8 cellular contexts compared by ENCODE assay signal in the genomic region with DNA sequence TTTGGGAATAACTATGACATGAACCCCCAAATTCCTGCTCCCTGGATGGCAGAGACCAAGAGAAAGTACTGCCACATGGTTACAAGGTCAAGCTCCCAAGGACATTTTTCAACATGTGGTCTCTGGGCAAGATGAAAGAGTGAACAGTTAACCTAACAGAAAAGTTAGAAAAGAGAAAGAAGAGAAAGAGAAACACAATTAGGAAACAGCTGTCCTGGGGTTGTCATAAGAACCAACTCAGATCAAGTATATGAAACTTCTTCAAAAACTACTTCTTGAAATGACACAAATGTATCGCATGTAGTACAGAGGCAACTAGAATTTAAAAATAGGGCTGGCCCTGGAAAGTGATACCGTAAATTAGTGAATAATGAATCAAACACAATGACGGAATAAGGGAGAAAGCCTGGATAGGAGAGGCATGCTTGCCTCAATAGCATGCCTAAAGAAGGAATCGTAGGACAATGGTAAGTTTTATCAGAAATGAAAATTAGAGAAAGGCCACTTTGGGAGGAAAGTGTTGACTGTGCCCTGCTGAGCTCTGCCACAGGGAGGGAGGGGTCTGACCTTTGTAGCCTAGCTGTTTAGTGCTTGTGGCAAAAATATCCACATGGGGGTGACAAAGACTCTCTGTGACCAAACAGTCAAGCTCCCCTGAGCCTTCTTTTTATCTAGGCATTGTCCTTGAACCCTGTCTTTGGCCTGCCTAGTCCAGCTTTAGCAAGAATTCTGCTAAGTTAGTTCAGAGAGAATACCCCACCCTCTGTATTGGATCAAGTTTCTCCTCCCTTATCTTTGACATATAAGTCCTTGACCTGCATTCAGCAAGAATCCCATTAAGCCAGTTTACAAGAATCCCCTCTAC. TPM values are rescaled to one million over a fixed set of nuclear protein-coding genes. Genes with fewer than 3 reads are reported as not detected.
DNase-seq lines count a peak whose midpoint lies in the region; ATAC-seq lines count a peak whose summit lies in the region.

No MANE protein-coding gene starts in this region.

- H3K27me3 Mint-ChIP-seq in activated CD4-positive, alpha-beta T cell treated with anti-CD3 and anti-CD28 coated beads, Interleukin-2, amount 10 ng/mL, durations not matched to agents 7 days and 5 days, result peaks cover 60% of the 10 kb centered on the region

- no peaks in the 10 kb centered on the region for H3K36me3 Mint-ChIP-seq in activated CD4-positive, alpha-beta T cell treated with anti-CD3 and anti-CD28 coated beads, Interleukin-2, amount 10 ng/mL, durations not matched to agents 7 days and 5 days (ENCODE audit: low read depth)

- H3K27ac Mint-ChIP-seq in activated CD4-positive, alpha-beta T cell treated with anti-CD3 and anti-CD28 coated beads, Interleukin-2, amount 10 ng/mL, durations not matched to agents 7 days and 5 days, result no peak overlapping the region

- H3K4me3 Mint-ChIP-seq in activated CD4-positive, alpha-beta T cell treated with anti-CD3 and anti-CD28 coated beads, Interleukin-2, amount 10 ng/mL, durations not matched to agents 7 days and 5 days, result no peak overlapping the region

- peak; percentile 22 for ATAC-seq in HG02642 (IDR thresholded peaks at IDR 0.05; ENCODE audit: poor library complexity, unreplicated experiment)
- ATAC-seq in HG02970 (IDR thresholded peaks at IDR 0.05; ENCODE audit: low FRiP score, unreplicated experiment), result no peak

- CTCF ChIA-PET in activated CD4-positive, alpha-beta T cell treated with anti-CD3 and anti-CD28 coated beads, Interleukin-2, amount 10 ng/mL, durations not matched to agents 7 days and 5 days (lab: Charles Lee), result interaction anchor here (0.9 to 1.4 kb wide), 2 partner anchors 10 to 28 kb away, joined by 3 to 5 read pairs; no protein-coding TSS in a partner anchor

- DNase-seq in activated CD4-positive, alpha-beta T cell treated with anti-CD3 and anti-CD28 coated beads, Interleukin-2, amount 10 ng/mL, durations not matched to agents 7 days and 5 days, result peak; percentile 45
- DNase-seq in activated CD4-positive, alpha-beta T cell treated with anti-CD3 and anti-CD28 coated beads, Interleukin-2, amount 50 U/mL, for 1 hour, result no peak
- DNase-seq in OCI-M1 (lab: John Stamatoyannopoulos, UW) (peak; percentile 76), globus pallidus (ENCODE audit: low spot score) (peak; percentile 49), NCI-H187 treated with DMSO at 0.1 percent for 48 hours (lab: John Stamatoyannopoulos, UW) (no peak), mucosa of gallbladder (ENCODE audit: low spot score) (no peak)

- H3K4me1 Mint-ChIP-seq in activated CD4-positive, alpha-beta T cell treated with anti-CD3 and anti-CD28 coated beads, Interleukin-2, amount 10 ng/mL, durations not matched to agents 7 days and 5 days, result peaks cover 13% of the 10 kb centered on the region

- POLR2A ChIA-PET in activated CD4-positive, alpha-beta T cell treated with anti-CD3 and anti-CD28 coated beads, Interleukin-2, amount 10 ng/mL, durations not matched to agents 7 days and 5 days (lab: Charles Lee), result no interaction called here

- no peaks in the 10 kb centered on the region for H3K9me3 Mint-ChIP-seq in activated CD4-positive, alpha-beta T cell treated with anti-CD3 and anti-CD28 coated beads, Interleukin-2, amount 10 ng/mL, durations not matched to agents 7 days and 5 days

RNA-seq across cellular contexts. Expression of a gene that starts 4.3 kb away (rescaled TPM):
- 1 to 10 TPM; 3.7 to 5.1 TPM for total RNA-seq in activated CD4-positive, alpha-beta T cell treated with anti-CD3 and anti-CD28 coated beads, Interleukin-2, amount 10 ng/mL, durations not matched to agents 7 days and 5 days
- 11.7 TPM for total RNA-seq in mucosa of gallbladder

RNA-seq across cellular contexts. Expression of a gene that starts 52.5 kb away (rescaled TPM):
- not detected for total RNA-seq in activated CD4-positive, alpha-beta T cell treated with anti-CD3 and anti-CD28 coated beads, Interleukin-2, amount 10 ng/mL, durations not matched to agents 7 days and 5 days
- 0.12 TPM for total RNA-seq in mucosa of gallbladder

Comparison
In these comparisons a context has a peak if more than half of its experiments do, and no peak if none do; other contexts are left out.
1. DNase-seq: peak in activated CD4-positive, alpha-beta T cell treated with anti-CD3 and anti-CD28 coated beads, Interleukin-2, amount 10 ng/mL, durations not matched to agents 7 days and 5 days (single experiment), OCI-M1 (single experiment) and globus pallidus (single experiment); none in activated CD4-positive, alpha-beta T cell treated with anti-CD3 and anti-CD28 coated beads, Interleukin-2, amount 50 U/mL, for 1 hour (single experiment), NCI-H187 treated with DMSO at 0.1 percent for 48 hours (single experiment) and mucosa of gallbladder (single experiment).